Comparison of ENCODE assay signal across 10 cellular contexts in the genomic region with DNA sequence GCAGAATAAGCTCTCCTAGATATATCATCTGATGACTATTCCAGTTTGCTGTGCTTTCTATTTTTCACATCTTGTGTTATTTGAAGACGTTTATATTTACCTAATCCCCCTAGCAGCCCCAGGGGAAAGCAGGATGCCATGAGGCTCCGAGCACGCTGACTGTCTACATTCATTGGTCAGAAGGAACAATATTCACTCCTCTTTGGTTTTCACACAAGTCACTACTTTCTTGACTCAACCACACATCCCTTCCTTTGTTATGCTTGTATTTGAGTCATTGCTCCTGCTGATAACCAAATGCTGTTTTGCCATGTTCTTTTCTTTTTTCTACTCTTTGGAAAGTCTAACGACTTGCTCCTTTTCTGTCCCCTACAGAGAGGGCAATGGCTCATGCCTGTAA.
A peak's percentile ranks its signal among the peaks of the same experiment; 100 is the strongest.
DNase-seq lines count a peak whose midpoint lies in the region; ATAC-seq, FAIRE-seq and TF ChIP-seq lines count a peak whose summit lies in the region.
"Had no signal": no experiment of that assay in that cellular context is flagged by ENCODE, and none has a peak within 500 bp of the region (broad histone marks: within the 10 kb centered on the region; RNA-seq: fewer than 3 reads in every experiment).

No MANE protein-coding gene starts in this region.

- H3K4me3 Mint-ChIP-seq in activated T-cell treated with anti-CD3 and anti-CD28 coated beads, Interleukin-2, amount 50 U/mL, for 24 hours: peak overlapping the region; percentile 56
- peak overlapping the region; percentile 8 for H3K4me3 Mint-ChIP-seq in activated CD4-positive, alpha-beta memory T cell treated with anti-CD3 and anti-CD28 coated beads for 36 hours
- peak overlapping the region; percentile 71 for H3K4me3 Mint-ChIP-seq in stimulated activated naive CD8-positive, alpha-beta T cell treated with anti-CD3 and anti-CD28 coated beads, Interleukin-15, Interleukin-2, amounts not matched to agents 100 ng/mL and 50 ng/mL, for 24 hours

- H3K9me3 Mint-ChIP-seq in activated T-cell treated with anti-CD3 and anti-CD28 coated beads, Interleukin-2, amount 50 U/mL, for 24 hours: no peaks in the 10 kb centered on the region
- H3K9me3 Mint-ChIP-seq in activated CD4-positive, alpha-beta memory T cell treated with anti-CD3 and anti-CD28 coated beads for 36 hours: no peaks in the 10 kb centered on the region
- no peaks in the 10 kb centered on the region for H3K9me3 Mint-ChIP-seq in stimulated activated naive CD8-positive, alpha-beta T cell treated with anti-CD3 and anti-CD28 coated beads, Interleukin-15, Interleukin-2, amounts not matched to agents 100 ng/mL and 50 ng/mL, for 24 hours

- H3K4me3 ChIP-seq in fibroblast of the aortic adventitia (ENCODE audit: low read depth, low read length): no peak overlapping the region
- H3K4me3 ChIP-seq in pancreas: no peak overlapping the region

- 83 to 87% methylated on average over 4 of the region's 4 CpGs for WGBS in pancreas, 2 donors

- POLR2A ChIA-PET in activated CD4-positive, alpha-beta memory T cell treated with anti-CD3 and anti-CD28 coated beads for 36 hours (lab: Charles Lee): interaction anchor here (1.1 to 1.9 kb wide), 4 partner anchors 65 to 87 kb away, joined by 3 to 7 read pairs (median 4); no protein-coding TSS in a partner anchor

- no peaks in the 10 kb centered on the region for H3K27me3 ChIP-seq in pancreas

- H3K27me3 Mint-ChIP-seq in activated T-cell treated with anti-CD3 and anti-CD28 coated beads, Interleukin-2, amount 50 U/mL, for 24 hours: no peaks in the 10 kb centered on the region
- H3K27me3 Mint-ChIP-seq in activated CD4-positive, alpha-beta memory T cell treated with anti-CD3 and anti-CD28 coated beads for 36 hours: no peaks in the 10 kb centered on the region
- no peaks in the 10 kb centered on the region for H3K27me3 Mint-ChIP-seq in stimulated activated naive CD8-positive, alpha-beta T cell treated with anti-CD3 and anti-CD28 coated beads, Interleukin-15, Interleukin-2, amounts not matched to agents 100 ng/mL and 50 ng/mL, for 24 hours

- no peak overlapping the region for H3K27ac ChIP-seq in pancreas

- intact Hi-C loops in activated CD4-positive, alpha-beta memory T cell treated with anti-CD3 and anti-CD28 coated beads for 36 hours (cut with micrococcal nuclease): loop anchor here (1.0 to 5.0 kb wide), 8 partner anchors 14 to 336 kb away; a partner anchor contains a TSS
- intact Hi-C loops in pancreas (cut with DNase I): no loop called here

- H3K4me1 ChIP-seq in pancreas: peaks cover 8 to 20% (median 14%) of the 10 kb centered on the region in 3 donors

- H3K27ac Mint-ChIP-seq in activated T-cell treated with anti-CD3 and anti-CD28 coated beads, Interleukin-2, amount 50 U/mL, for 24 hours: peak overlapping the region; percentile 95
- H3K27ac Mint-ChIP-seq in activated CD4-positive, alpha-beta memory T cell treated with anti-CD3 and anti-CD28 coated beads for 36 hours: peak overlapping the region; percentile 85
- H3K27ac Mint-ChIP-seq in stimulated activated naive CD8-positive, alpha-beta T cell treated with anti-CD3 and anti-CD28 coated beads, Interleukin-15, Interleukin-2, amounts not matched to agents 100 ng/mL and 50 ng/mL, for 24 hours: peak overlapping the region; percentile 97

- H3K36me3 Mint-ChIP-seq in activated T-cell treated with anti-CD3 and anti-CD28 coated beads, Interleukin-2, amount 50 U/mL, for 24 hours (ENCODE audit: low read depth): no peaks in the 10 kb centered on the region
- no peaks in the 10 kb centered on the region for H3K36me3 Mint-ChIP-seq in activated CD4-positive, alpha-beta memory T cell treated with anti-CD3 and anti-CD28 coated beads for 36 hours
- no peaks in the 10 kb centered on the region for H3K36me3 Mint-ChIP-seq in stimulated activated naive CD8-positive, alpha-beta T cell treated with anti-CD3 and anti-CD28 coated beads, Interleukin-15, Interleukin-2, amounts not matched to agents 100 ng/mL and 50 ng/mL, for 24 hours (ENCODE audit: low read depth)

- peaks cover 68% of the 10 kb centered on the region for H3K4me1 Mint-ChIP-seq in activated T-cell treated with anti-CD3 and anti-CD28 coated beads, Interleukin-2, amount 50 U/mL, for 24 hours (ENCODE audit: low read depth)
- H3K4me1 Mint-ChIP-seq in activated CD4-positive, alpha-beta memory T cell treated with anti-CD3 and anti-CD28 coated beads for 36 hours (ENCODE audit: low read depth): peaks cover 59% of the 10 kb centered on the region
- peaks cover 70% of the 10 kb centered on the region for H3K4me1 Mint-ChIP-seq in stimulated activated naive CD8-positive, alpha-beta T cell treated with anti-CD3 and anti-CD28 coated beads, Interleukin-15, Interleukin-2, amounts not matched to agents 100 ng/mL and 50 ng/mL, for 24 hours (ENCODE audit: low read depth)

- CTCF ChIA-PET in activated CD4-positive, alpha-beta memory T cell treated with anti-CD3 and anti-CD28 coated beads for 36 hours (lab: Charles Lee): interaction anchor here (0.6 kb wide), 1 partner anchor 562 kb away, joined by 3 read pairs; no protein-coding TSS in a partner anchor

- no peak for DNase-seq in activated T-cell treated with anti-CD3 and anti-CD28 coated beads, Interleukin-2, amount 50 U/mL, for 24 hours
- DNase-seq in activated T-cell treated with anti-CD3 and anti-CD28 coated beads for 4 hours (no peak), fibroblast of the aortic adventitia (ENCODE audit: low read depth) (peak; percentile 89), NCI-H187 (lab: John Stamatoyannopoulos, UW) (no peak), SHP77 treated with DMSO at 0.1 percent for 48 hours (lab: John Stamatoyannopoulos, UW) (no peak), pancreas (no peak)
- peak; percentile 55 for DNase-seq in activated CD4-positive, alpha-beta memory T cell treated with anti-CD3 and anti-CD28 coated beads for 36 hours
- DNase-seq: Karpas-422, left colon had no signal

- no peak for FAIRE-seq in pancreas (lab: Jason Lieb, UNC)

- ATAC-seq in pancreas: no peak
- ATAC-seq: left colon had no signal

- H3K36me3 ChIP-seq in pancreas: no peaks in the 10 kb centered on the region

- TF ChIP-seq CTCF in fibroblast of the aortic adventitia (IDR thresholded peaks at IDR 0.05; ENCODE audit: insufficient read depth, low read length) (no peak), pancreas (IDR thresholded peaks at IDR 0.05) (no peak)

- no peaks in the 10 kb centered on the region for H3K9me3 ChIP-seq in pancreas

Comparison
In these comparisons a context has a peak if more than half of its experiments do, and no peak if none do; other contexts are left out.
1. DNase-seq: peak in activated CD4-positive, alpha-beta memory T cell treated with anti-CD3 and anti-CD28 coated beads for 36 hours (single experiment) and fibroblast of the aortic adventitia (single experiment); none in activated T-cell treated with anti-CD3 and anti-CD28 coated beads, Interleukin-2, amount 50 U/mL, for 24 hours (single experiment), activated T-cell treated with anti-CD3 and anti-CD28 coated beads for 4 hours (single experiment), NCI-H187 (0 of 2), SHP77 treated with DMSO at 0.1 percent for 48 hours (single experiment) and pancreas (0 of 6).
2. H3K4me3 Mint-ChIP-seq: peak in every context shown above with its lines; median percentile 71 in stimulated activated naive CD8-positive, alpha-beta T cell treated with anti-CD3 and anti-CD28 coated beads, Interleukin-15, Interleukin-2, amounts not matched to agents 100 ng/mL and 50 ng/mL, for 24 hours; 56 in activated T-cell treated with anti-CD3 and anti-CD28 coated beads, Interleukin-2, amount 50 U/mL, for 24 hours; 8 in activated CD4-positive, alpha-beta memory T cell treated with anti-CD3 and anti-CD28 coated beads for 36 hours.
3. Peak in every context shown above with its lines, with median percentiles within 50 percentile points of each other: H3K27ac Mint-ChIP-seq.